In the genomic region with DNA sequence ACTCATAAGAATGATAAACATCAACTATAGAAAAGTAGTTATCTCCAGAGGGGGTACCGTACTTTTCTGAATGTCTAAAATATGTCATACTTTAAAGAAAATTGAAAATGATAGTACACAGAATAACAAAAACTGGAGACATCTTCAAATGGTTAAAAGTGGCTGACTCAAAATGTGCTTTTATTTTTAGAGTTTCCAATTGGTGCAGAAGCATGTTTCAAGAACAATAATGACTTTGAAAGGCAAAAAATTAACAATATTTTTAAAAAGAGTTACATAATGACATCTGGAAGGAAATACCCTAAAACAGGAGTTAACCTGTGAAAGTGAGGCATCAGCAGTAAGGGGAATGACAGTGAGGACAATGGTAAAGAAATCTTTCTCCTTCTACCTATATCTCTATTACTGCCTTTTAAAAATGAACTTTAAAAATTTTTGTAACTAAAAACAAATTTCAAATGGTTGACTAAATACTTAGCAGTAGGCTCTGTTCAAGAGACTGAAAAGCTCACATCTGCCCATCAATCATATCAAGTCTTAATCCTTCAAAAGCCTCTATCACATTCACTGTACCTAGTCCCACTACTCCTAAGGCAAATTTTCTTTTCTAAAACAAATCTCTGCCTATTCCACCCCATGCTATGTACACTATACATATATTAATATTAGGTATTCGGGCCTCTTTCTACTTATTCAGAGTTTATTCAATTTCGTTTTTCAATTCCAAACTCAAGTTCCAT, we compare ENCODE assay signal across 1 cellular context.
TF ChIP-seq lines count a peak whose summit lies in the region.

No MANE protein-coding gene starts in this region.

TF ChIP-seq in GM12878, 131 proteins besides CTCF, POLR2A, EP300 and RAD21 (continued from another document and continues in another):
- TF ChIP-seq, protein P1, sequence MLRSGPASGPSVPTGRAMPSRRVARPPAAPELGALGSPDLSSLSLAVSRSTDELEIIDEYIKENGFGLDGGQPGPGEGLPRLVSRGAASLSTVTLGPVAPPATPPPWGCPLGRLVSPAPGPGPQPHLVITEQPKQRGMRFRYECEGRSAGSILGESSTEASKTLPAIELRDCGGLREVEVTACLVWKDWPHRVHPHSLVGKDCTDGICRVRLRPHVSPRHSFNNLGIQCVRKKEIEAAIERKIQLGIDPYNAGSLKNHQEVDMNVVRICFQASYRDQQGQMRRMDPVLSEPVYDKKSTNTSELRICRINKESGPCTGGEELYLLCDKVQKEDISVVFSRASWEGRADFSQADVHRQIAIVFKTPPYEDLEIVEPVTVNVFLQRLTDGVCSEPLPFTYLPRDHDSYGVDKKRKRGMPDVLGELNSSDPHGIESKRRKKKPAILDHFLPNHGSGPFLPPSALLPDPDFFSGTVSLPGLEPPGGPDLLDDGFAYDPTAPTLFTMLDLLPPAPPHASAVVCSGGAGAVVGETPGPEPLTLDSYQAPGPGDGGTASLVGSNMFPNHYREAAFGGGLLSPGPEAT (IDR thresholded peaks at IDR 0.05; ENCODE audit: low read depth): peak; percentile 87
- TF ChIP-seq IKZF2 (IDR thresholded peaks at IDR 0.05) (peak; percentile 42 to 61; a peak in 2 of 4 replicates), CREM (IDR thresholded peaks at IDR 0.05; ENCODE audit: low read depth) (peak; percentile 62; the same call in 1 of the 2 replicates), SKIL (IDR thresholded peaks at IDR 0.05; ENCODE audit: low read depth, poor library complexity, severe bottlenecking) (peak; percentile 51), ATF7 (IDR thresholded peaks at IDR 0.05; ENCODE audit: low read depth) (peak; percentile 81), RUNX3 (IDR thresholded peaks at IDR 0.05; ENCODE audit: low read length) (peak; percentile 56; the same call in 1 of the 2 replicates), BMI1 (IDR thresholded peaks at IDR 0.05; ENCODE audit: borderline replicate concordance) (0 out of 2 replicates have a peak, but pooled peaks have one; percentile 34), NFIC (IDR thresholded peaks at IDR 0.05; ENCODE audit: low read depth, low read length) (peak; percentile 96), ETV6 (conservative IDR thresholded peaks at IDR 0.05 in 1 of 2, IDR thresholded peaks at IDR 0.05 in 1 of 2; ENCODE audit: borderline replicate concordance in 1 of 2, low read depth in 1 of 2) (no peak), SMAD1 (IDR thresholded peaks at IDR 0.05; ENCODE audit: low read depth, partially characterized antibody) (peak; percentile 34), TCF7 (IDR thresholded peaks at IDR 0.05; ENCODE audit: borderline replicate concordance) (peak; percentile 75), KAT2A (conservative IDR thresholded peaks at IDR 0.05; ENCODE audit: control insufficient read depth, low read depth, low read length) (no peak), ZNF217 (IDR thresholded peaks at IDR 0.05) (peak; percentile 63; the same call in 1 of the 2 replicates), CUX1 (IDR thresholded peaks at IDR 0.05; ENCODE audit: insufficient replicate concordance, low read depth, low read length) (no peak), ZNF24 (IDR thresholded peaks at IDR 0.05) (0 out of 2 replicates have a peak, but pooled peaks have one; percentile 56), DPF2 (IDR thresholded peaks at IDR 0.05) (peak; percentile 50; the same call in 1 of the 2 replicates), BHLHE40 (IDR thresholded peaks at IDR 0.05; ENCODE audit: borderline replicate concordance in 1 of 2, low read depth in 2 of 2, low read length in 1 of 2) (0 out of 4 replicates have a peak, but pooled peaks of 1 of the 2 experiments have one; percentile 50), FOXM1 (IDR thresholded peaks at IDR 0.05; ENCODE audit: low read depth, low read length) (peak; percentile 88; the same call in 1 of the 2 replicates), PML (IDR thresholded peaks at IDR 0.05; ENCODE audit: low read length) (0 out of 2 replicates have a peak, but pooled peaks have one; percentile 48), KDM1A (IDR thresholded peaks at IDR 0.05; ENCODE audit: borderline replicate concordance) (no peak), JUND (IDR thresholded peaks at IDR 0.05; ENCODE audit: low read depth, low read length) (peak; percentile 59; the same call in 1 of the 2 replicates), ATF3 (IDR thresholded peaks at IDR 0.05; ENCODE audit: borderline replicate concordance, extremely low read depth, low read depth, low read length) (no peak), CEBPB (IDR thresholded peaks at IDR 0.05; ENCODE audit: borderline replicate concordance in 1 of 2, low read depth in 2 of 2, low read length in 2 of 2) (peak in 1 of 2 experiments; percentile 43; a peak in 1 of 4 replicates), CHD2 (IDR thresholded peaks at IDR 0.05; ENCODE audit: borderline replicate concordance, low read depth, low read length) (no peak), IRF4 (IDR thresholded peaks at IDR 0.05; ENCODE audit: low read depth, low read length) (0 out of 2 replicates have a peak, but pooled peaks have one; percentile 28), CREB1 (IDR thresholded peaks at IDR 0.05; ENCODE audit: low read depth) (peak; percentile 53; the same call in 1 of the 2 replicates)
- TF ChIP-seq, protein P2, sequence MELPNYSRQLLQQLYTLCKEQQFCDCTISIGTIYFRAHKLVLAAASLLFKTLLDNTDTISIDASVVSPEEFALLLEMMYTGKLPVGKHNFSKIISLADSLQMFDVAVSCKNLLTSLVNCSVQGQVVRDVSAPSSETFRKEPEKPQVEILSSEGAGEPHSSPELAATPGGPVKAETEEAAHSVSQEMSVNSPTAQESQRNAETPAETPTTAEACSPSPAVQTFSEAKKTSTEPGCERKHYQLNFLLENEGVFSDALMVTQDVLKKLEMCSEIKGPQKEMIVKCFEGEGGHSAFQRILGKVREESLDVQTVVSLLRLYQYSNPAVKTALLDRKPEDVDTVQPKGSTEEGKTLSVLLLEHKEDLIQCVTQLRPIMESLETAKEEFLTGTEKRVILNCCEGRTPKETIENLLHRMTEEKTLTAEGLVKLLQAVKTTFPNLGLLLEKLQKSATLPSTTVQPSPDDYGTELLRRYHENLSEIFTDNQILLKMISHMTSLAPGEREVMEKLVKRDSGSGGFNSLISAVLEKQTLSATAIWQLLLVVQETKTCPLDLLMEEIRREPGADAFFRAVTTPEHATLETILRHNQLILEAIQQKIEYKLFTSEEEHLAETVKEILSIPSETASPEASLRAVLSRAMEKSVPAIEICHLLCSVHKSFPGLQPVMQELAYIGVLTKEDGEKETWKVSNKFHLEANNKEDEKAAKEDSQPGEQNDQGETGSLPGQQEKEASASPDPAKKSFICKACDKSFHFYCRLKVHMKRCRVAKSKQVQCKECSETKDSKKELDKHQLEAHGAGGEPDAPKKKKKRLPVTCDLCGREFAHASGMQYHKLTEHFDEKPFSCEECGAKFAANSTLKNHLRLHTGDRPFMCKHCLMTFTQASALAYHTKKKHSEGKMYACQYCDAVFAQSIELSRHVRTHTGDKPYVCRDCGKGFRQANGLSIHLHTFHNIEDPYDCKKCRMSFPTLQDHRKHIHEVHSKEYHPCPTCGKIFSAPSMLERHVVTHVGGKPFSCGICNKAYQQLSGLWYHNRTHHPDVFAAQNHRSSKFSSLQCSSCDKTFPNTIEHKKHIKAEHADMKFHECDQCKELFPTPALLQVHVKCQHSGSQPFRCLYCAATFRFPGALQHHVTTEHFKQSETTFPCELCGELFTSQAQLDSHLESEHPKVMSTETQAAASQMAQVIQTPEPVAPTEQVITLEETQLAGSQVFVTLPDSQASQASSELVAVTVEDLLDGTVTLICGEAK (IDR thresholded peaks at IDR 0.05; ENCODE audit: borderline replicate concordance): no peak
- TF ChIP-seq, protein P3, sequence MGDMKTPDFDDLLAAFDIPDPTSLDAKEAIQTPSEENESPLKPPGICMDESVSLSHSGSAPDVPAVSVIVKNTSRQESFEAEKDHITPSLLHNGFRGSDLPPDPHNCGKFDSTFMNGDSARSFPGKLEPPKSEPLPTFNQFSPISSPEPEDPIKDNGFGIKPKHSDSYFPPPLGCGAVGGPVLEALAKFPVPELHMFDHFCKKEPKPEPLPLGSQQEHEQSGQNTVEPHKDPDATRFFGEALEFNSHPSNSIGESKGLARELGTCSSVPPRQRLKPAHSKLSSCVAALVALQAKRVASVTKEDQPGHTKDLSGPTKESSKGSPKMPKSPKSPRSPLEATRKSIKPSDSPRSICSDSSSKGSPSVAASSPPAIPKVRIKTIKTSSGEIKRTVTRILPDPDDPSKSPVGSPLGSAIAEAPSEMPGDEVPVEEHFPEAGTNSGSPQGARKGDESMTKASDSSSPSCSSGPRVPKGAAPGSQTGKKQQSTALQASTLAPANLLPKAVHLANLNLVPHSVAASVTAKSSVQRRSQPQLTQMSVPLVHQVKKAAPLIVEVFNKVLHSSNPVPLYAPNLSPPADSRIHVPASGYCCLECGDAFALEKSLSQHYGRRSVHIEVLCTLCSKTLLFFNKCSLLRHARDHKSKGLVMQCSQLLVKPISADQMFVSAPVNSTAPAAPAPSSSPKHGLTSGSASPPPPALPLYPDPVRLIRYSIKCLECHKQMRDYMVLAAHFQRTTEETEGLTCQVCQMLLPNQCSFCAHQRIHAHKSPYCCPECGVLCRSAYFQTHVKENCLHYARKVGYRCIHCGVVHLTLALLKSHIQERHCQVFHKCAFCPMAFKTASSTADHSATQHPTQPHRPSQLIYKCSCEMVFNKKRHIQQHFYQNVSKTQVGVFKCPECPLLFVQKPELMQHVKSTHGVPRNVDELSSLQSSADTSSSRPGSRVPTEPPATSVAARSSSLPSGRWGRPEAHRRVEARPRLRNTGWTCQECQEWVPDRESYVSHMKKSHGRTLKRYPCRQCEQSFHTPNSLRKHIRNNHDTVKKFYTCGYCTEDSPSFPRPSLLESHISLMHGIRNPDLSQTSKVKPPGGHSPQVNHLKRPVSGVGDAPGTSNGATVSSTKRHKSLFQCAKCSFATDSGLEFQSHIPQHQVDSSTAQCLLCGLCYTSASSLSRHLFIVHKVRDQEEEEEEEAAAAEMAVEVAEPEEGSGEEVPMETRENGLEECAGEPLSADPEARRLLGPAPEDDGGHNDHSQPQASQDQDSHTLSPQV (IDR thresholded peaks at IDR 0.05): 0 out of 2 replicates have a peak, but pooled peaks have one; percentile 4
- TF ChIP-seq, protein P4, sequence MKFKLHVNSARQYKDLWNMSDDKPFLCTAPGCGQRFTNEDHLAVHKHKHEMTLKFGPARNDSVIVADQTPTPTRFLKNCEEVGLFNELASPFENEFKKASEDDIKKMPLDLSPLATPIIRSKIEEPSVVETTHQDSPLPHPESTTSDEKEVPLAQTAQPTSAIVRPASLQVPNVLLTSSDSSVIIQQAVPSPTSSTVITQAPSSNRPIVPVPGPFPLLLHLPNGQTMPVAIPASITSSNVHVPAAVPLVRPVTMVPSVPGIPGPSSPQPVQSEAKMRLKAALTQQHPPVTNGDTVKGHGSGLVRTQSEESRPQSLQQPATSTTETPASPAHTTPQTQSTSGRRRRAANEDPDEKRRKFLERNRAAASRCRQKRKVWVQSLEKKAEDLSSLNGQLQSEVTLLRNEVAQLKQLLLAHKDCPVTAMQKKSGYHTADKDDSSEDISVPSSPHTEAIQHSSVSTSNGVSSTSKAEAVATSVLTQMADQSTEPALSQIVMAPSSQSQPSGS (IDR thresholded peaks at IDR 0.05; ENCODE audit: low read length): peak; percentile 93
- TF ChIP-seq, protein P5, sequence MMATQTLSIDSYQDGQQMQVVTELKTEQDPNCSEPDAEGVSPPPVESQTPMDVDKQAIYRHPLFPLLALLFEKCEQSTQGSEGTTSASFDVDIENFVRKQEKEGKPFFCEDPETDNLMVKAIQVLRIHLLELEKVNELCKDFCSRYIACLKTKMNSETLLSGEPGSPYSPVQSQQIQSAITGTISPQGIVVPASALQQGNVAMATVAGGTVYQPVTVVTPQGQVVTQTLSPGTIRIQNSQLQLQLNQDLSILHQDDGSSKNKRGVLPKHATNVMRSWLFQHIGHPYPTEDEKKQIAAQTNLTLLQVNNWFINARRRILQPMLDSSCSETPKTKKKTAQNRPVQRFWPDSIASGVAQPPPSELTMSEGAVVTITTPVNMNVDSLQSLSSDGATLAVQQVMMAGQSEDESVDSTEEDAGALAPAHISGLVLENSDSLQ (IDR thresholded peaks at IDR 0.05): peak; percentile 77
